In genomic region chr9:127976498-127976897, GRCh38 we compare ENCODE assay signal across 7 cellular contexts.
DNase-seq lines count a peak whose midpoint lies in the region; ATAC-seq lines count a peak whose summit lies in the region.

No MANE protein-coding gene starts in this region.

- H3K27ac ChIP-seq in effector memory CD4-positive, alpha-beta T cell (ENCODE audit: insufficient read depth, low read length, poor library complexity, severe bottlenecking): peak overlapping the region; percentile 90

- DNase-seq in NCI-H1092 (lab: John Stamatoyannopoulos, UW): peak; percentile 46
- peak; percentile 93 for DNase-seq in NCI-H774 (lab: John Stamatoyannopoulos, UW)
- peak in 2 of 3 donors; percentile 49 to 62 for DNase-seq in effector memory CD4-positive, alpha-beta T cell
- DNase-seq in iPS-NIHi11 (ENCODE audit: low spot score): no peak
- DNase-seq in NOMO-1 treated with dmso at 0.1 percent for 144 hours (lab: John Stamatoyannopoulos, UW; ENCODE audit: unreplicated experiment): no peak

- H3K4me1 ChIP-seq in effector memory CD4-positive, alpha-beta T cell (ENCODE audit: control insufficient read depth, insufficient read depth, low read length, poor library complexity, severe bottlenecking): peaks cover 68% of the 10 kb centered on the region

- peak overlapping the region; percentile 99 for H3K4me3 Mint-ChIP-seq in stimulated activated memory B cell treated with anti-CD40 and anti-IgM and Interleukin-4, amounts not matched to agents 10 μg/mL and 1 μg/mL and 100 μg/mL, for 72 hours

- H3K36me3 Mint-ChIP-seq in stimulated activated memory B cell treated with anti-CD40 and anti-IgM and Interleukin-4, amounts not matched to agents 10 μg/mL and 1 μg/mL and 100 μg/mL, for 72 hours: peaks cover 32% of the 10 kb centered on the region

- no peaks in the 10 kb centered on the region for H3K27me3 ChIP-seq in effector memory CD4-positive, alpha-beta T cell (replicated peaks; ENCODE audit: control insufficient read depth, insufficient read depth, low read length, poor library complexity, severe bottlenecking)

- ATAC-seq in stimulated activated memory B cell treated with anti-CD40 and anti-IgM and Interleukin-4, amounts not matched to agents 10 μg/mL and 1 μg/mL and 100 μg/mL, for 72 hours: no peak
- no peak for ATAC-seq in GM18858 (IDR thresholded peaks at IDR 0.05; ENCODE audit: unreplicated experiment)

- no peaks in the 10 kb centered on the region for H3K9me3 Mint-ChIP-seq in stimulated activated memory B cell treated with anti-CD40 and anti-IgM and Interleukin-4, amounts not matched to agents 10 μg/mL and 1 μg/mL and 100 μg/mL, for 72 hours

- H3K9me3 ChIP-seq in effector memory CD4-positive, alpha-beta T cell (ENCODE audit: control insufficient read depth, low read length): no peaks in the 10 kb centered on the region

- peaks cover 3% of the 10 kb centered on the region for H3K36me3 ChIP-seq in effector memory CD4-positive, alpha-beta T cell (ENCODE audit: control insufficient read depth, insufficient read depth, low read length)

- peak overlapping the region; percentile 87 for H3K4me3 ChIP-seq in effector memory CD4-positive, alpha-beta T cell (ENCODE audit: insufficient read depth, low read depth, low read length, poor library complexity, severe bottlenecking)

- no peaks in the 10 kb centered on the region for H3K27me3 Mint-ChIP-seq in stimulated activated memory B cell treated with anti-CD40 and anti-IgM and Interleukin-4, amounts not matched to agents 10 μg/mL and 1 μg/mL and 100 μg/mL, for 72 hours

- H3K4me1 Mint-ChIP-seq in stimulated activated memory B cell treated with anti-CD40 and anti-IgM and Interleukin-4, amounts not matched to agents 10 μg/mL and 1 μg/mL and 100 μg/mL, for 72 hours: peaks cover 76% of the 10 kb centered on the region

- H3K27ac Mint-ChIP-seq in stimulated activated memory B cell treated with anti-CD40 and anti-IgM and Interleukin-4, amounts not matched to agents 10 μg/mL and 1 μg/mL and 100 μg/mL, for 72 hours: peak overlapping the region; percentile 94

Comparison
In these comparisons a context has a peak if more than half of its experiments do, and no peak if none do; other contexts are left out.
1. DNase-seq: peak in NCI-H1092 (single experiment), NCI-H774 (single experiment) and effector memory CD4-positive, alpha-beta T cell (2 of 3); none in iPS-NIHi11 (single experiment) and NOMO-1 treated with dmso at 0.1 percent for 144 hours (single experiment).